In genomic region chr15:76931397-76932089, GRCh38 we compare ENCODE assay signal across 8 cellular contexts. TPM values are rescaled to one million over a fixed set of nuclear protein-coding genes. Genes with fewer than 3 reads are reported as not detected.
DNase-seq lines count a peak whose midpoint lies in the region; ATAC-seq and TF ChIP-seq lines count a peak whose summit lies in the region.

Gene RCN2, plus strand, starts transcription at chr15:76931749. Its CDS starts 93 bp downstream, at chr15:76931842.

- TF ChIP-seq CTCF in C4-2B (conservative IDR thresholded peaks at IDR 0.05) (no peak), coronary artery (IDR thresholded peaks at IDR 0.05) (no peak)

- peaks cover 19% of the 10 kb centered on the region for H3K36me3 Mint-ChIP-seq in activated CD4-positive, alpha-beta T cell treated with anti-CD3 and anti-CD28 coated beads, Interleukin-2, amount 10 ng/mL, durations not matched to agents 7 days and 5 days (ENCODE audit: low read depth)

- H3K4me3 Mint-ChIP-seq in activated CD4-positive, alpha-beta T cell treated with anti-CD3 and anti-CD28 coated beads, Interleukin-2, amount 10 ng/mL, durations not matched to agents 7 days and 5 days = peak within 1 kb of the TSS; percentile 82

- ATAC-seq in GM19372 (IDR thresholded peaks at IDR 0.05; ENCODE audit: low read depth, unreplicated experiment) (peak; percentile 95), HG03521 (IDR thresholded peaks at IDR 0.05; ENCODE audit: unreplicated experiment) (peak; percentile 98), left colon (peak; percentile 97)

- peaks cover 46% of the 10 kb centered on the region for H3K4me1 Mint-ChIP-seq in activated CD4-positive, alpha-beta T cell treated with anti-CD3 and anti-CD28 coated beads, Interleukin-2, amount 10 ng/mL, durations not matched to agents 7 days and 5 days

- intact Hi-C loops in left colon (cut with DNase I, micrococcal nuclease) = no loop called here

- H3K27ac ChIP-seq in C4-2B (peak within 1 kb of the TSS; percentile 90), coronary artery (peak within 1 kb of the TSS; percentile 77 to 83)

- H3K27ac Mint-ChIP-seq in activated CD4-positive, alpha-beta T cell treated with anti-CD3 and anti-CD28 coated beads, Interleukin-2, amount 10 ng/mL, durations not matched to agents 7 days and 5 days = peak within 1 kb of the TSS; percentile 90

- peaks cover 11% of the 10 kb centered on the region for H3K27me3 Mint-ChIP-seq in activated CD4-positive, alpha-beta T cell treated with anti-CD3 and anti-CD28 coated beads, Interleukin-2, amount 10 ng/mL, durations not matched to agents 7 days and 5 days

- POLR2A ChIA-PET in activated CD4-positive, alpha-beta T cell treated with anti-CD3 and anti-CD28 coated beads, Interleukin-2, amount 10 ng/mL, durations not matched to agents 7 days and 5 days (lab: Charles Lee) = interaction anchor here (1.0 kb wide), 1 partner anchor 15 kb away, joined by 3 read pairs; no protein-coding TSS in a partner anchor

- DNase-seq in NCI-H69 (lab: John Stamatoyannopoulos, UW) (peak; percentile 95), coronary artery (ENCODE audit: low spot score) (peak; percentile 95), left colon (peak; percentile 96 to 97)
- peak; percentile 92 for DNase-seq in activated CD4-positive, alpha-beta T cell treated with anti-CD3 and anti-CD28 coated beads, Interleukin-2, amount 10 ng/mL, durations not matched to agents 7 days and 5 days
- DNase-seq in stimulated activated CD4-positive, alpha-beta T cell treated with anti-CD3 and anti-CD28 coated beads, Interleukin-1b, Interleukin-23, amount 100 ng/mL, for 4 hours (ENCODE audit: low read depth in 2 of 2) = peak; percentile 77 to 87

- no peaks in the 10 kb centered on the region for H3K9me3 Mint-ChIP-seq in activated CD4-positive, alpha-beta T cell treated with anti-CD3 and anti-CD28 coated beads, Interleukin-2, amount 10 ng/mL, durations not matched to agents 7 days and 5 days

- CTCF ChIA-PET in activated CD4-positive, alpha-beta T cell treated with anti-CD3 and anti-CD28 coated beads, Interleukin-2, amount 10 ng/mL, durations not matched to agents 7 days and 5 days (lab: Charles Lee) = interaction anchor here (0.7 to 1.5 kb wide), 3 partner anchors 15 to 82 kb away, joined by 3 to 4 read pairs (median 4); no protein-coding TSS in a partner anchor

- H3K4me3 ChIP-seq in coronary artery = peak within 1 kb of the TSS; percentile 83

RNA-seq across cellular contexts. Expression of gene RCN2, which starts in this region (rescaled TPM):
- total RNA-seq in activated CD4-positive, alpha-beta T cell treated with anti-CD3 and anti-CD28 coated beads, Interleukin-2, amount 10 ng/mL, durations not matched to agents 7 days and 5 days = 10 to 100 TPM; 23.2 to 26.8 TPM
- total RNA-seq in left colon = 10 to 100 TPM; 28.8 to 30.0 TPM

Comparison
In these comparisons a context has a peak if more than half of its experiments do, and no peak if none do; other contexts are left out.
1. Peak in every context shown above with its lines: DNase-seq, ATAC-seq, H3K4me3 ChIP-seq and H3K27ac ChIP-seq.